ENCODE assay signal across 19 cellular contexts in the genomic region with DNA sequence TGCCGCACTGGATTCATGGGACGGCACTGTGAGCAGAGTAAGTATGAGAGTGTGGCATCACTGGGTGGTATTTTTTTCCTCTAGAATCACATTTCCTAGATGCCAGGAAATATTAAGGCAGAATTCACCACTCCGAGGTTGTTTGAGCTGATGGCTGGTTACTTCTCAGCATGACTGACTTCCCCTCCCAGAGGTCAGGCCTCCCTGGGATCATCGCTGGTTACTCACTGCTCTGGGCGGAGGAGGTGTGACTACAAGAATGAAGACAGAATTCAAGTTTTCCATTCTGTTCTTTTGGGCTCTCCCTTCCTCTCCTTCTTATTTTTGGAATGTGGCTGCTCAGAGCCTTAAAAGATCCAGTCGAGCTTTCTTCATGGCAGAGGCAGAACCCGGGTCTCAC.
A peak's percentile ranks its signal among the peaks of the same experiment; 100 is the strongest.
DNase-seq lines count a peak whose midpoint lies in the region; TF ChIP-seq lines count a peak whose summit lies in the region.
"Had no signal": no experiment of that assay in that cellular context is flagged by ENCODE, and none has a peak within 500 bp of the region (broad histone marks: within the 10 kb centered on the region; RNA-seq: fewer than 3 reads in every experiment).

No MANE protein-coding gene starts in this region.

- peaks cover 9% of the 10 kb centered on the region for H3K36me3 Mint-ChIP-seq in neural crest cell (ENCODE audit: low read depth)
- H3K36me3 Mint-ChIP-seq: activated naive CD8-positive, alpha-beta T cell treated with anti-CD3 and anti-CD28 coated beads, Interleukin-2, amount 10 ng/mL, durations not matched to agents 7 days and 5 days; IgD-negative memory B cell; naive thymus-derived CD4-positive, alpha-beta T cell had no signal

- no peak overlapping the region for H3K4me3 Mint-ChIP-seq in neural crest cell
- H3K4me3 Mint-ChIP-seq: activated naive CD8-positive, alpha-beta T cell treated with anti-CD3 and anti-CD28 coated beads, Interleukin-2, amount 10 ng/mL, durations not matched to agents 7 days and 5 days; IgD-negative memory B cell; naive thymus-derived CD4-positive, alpha-beta T cell had no signal

- H3K27ac Mint-ChIP-seq in neural crest cell (ENCODE audit: unreplicated experiment), result peak overlapping the region; percentile 89
- H3K27ac Mint-ChIP-seq: activated naive CD8-positive, alpha-beta T cell treated with anti-CD3 and anti-CD28 coated beads, Interleukin-2, amount 10 ng/mL, durations not matched to agents 7 days and 5 days; IgD-negative memory B cell; naive thymus-derived CD4-positive, alpha-beta T cell; progenitor cell of endocrine pancreas had no signal

- intact Hi-C loops in cardiac septum (cut with DNase I), result loop anchor here (10.0 kb wide), 1 partner anchor 146 kb away; the partner anchor contains the start of gene MEGF10

- no peaks in the 10 kb centered on the region for H3K9me3 Mint-ChIP-seq in neural crest cell
- H3K9me3 Mint-ChIP-seq: activated naive CD8-positive, alpha-beta T cell treated with anti-CD3 and anti-CD28 coated beads, Interleukin-2, amount 10 ng/mL, durations not matched to agents 7 days and 5 days; IgD-negative memory B cell; naive thymus-derived CD4-positive, alpha-beta T cell had no signal

- in situ Hi-C loops in Caki2 (cut with HindIII; ENCODE audit: low pct_unique_long_range_greater_than_20kb, low sequenced_read_pairs), result no loop called here

- DNase-seq in Caki2 (ENCODE audit: low read depth) (peak; percentile 53), NCI-H226 (peak; percentile 19), epithelial cell of esophagus (ENCODE audit: low read depth) (peak; percentile 2), neural crest cell (ENCODE audit: low read depth, low spot score) (no peak), pons (ENCODE audit: low spot score) (no peak), D341Med (ENCODE audit: low spot score) (no peak), cardiac septum (ENCODE audit: low spot score) (no peak)
- DNase-seq in stimulated activated CD4-positive, alpha-beta T cell treated with anti-CD3 and anti-CD28 coated beads, Interleukin-12 subunit alpha, Interleukin-12 subunit beta, amount 100 ng/mL, for 4 hours, result no peak
- DNase-seq: activated CD4-positive, alpha-beta T cell treated with anti-CD3 and anti-CD28 coated beads for 1 hour; activated naive CD8-positive, alpha-beta T cell treated with anti-CD3 and anti-CD28 coated beads, Interleukin-2, amount 10 ng/mL, durations not matched to agents 7 days and 5 days; caudate nucleus; heart right ventricle; kidney; naive thymus-derived CD4-positive, alpha-beta T cell; PC-9; T-helper 9 cell had no signal

- H3K27me3 Mint-ChIP-seq in neural crest cell (ENCODE audit: low read depth), result no peaks in the 10 kb centered on the region
- H3K27me3 Mint-ChIP-seq: progenitor cell of endocrine pancreas had no signal

- H3K4me1 Mint-ChIP-seq in neural crest cell, result peaks cover 23% of the 10 kb centered on the region
- H3K4me1 Mint-ChIP-seq: activated naive CD8-positive, alpha-beta T cell treated with anti-CD3 and anti-CD28 coated beads, Interleukin-2, amount 10 ng/mL, durations not matched to agents 7 days and 5 days; IgD-negative memory B cell; naive thymus-derived CD4-positive, alpha-beta T cell had no signal

- no peak for TF ChIP-seq CTCF in epithelial cell of esophagus (IDR thresholded peaks at IDR 0.05; ENCODE audit: insufficient read depth, low read depth, low read length, missing control alignments)
- TF ChIP-seq CTCF in neural crest cell (conservative IDR thresholded peaks at IDR 0.05), result no peak

- H3K4me3 ChIP-seq in epithelial cell of esophagus (ENCODE audit: low read length), result no peak overlapping the region
- H3K4me3 ChIP-seq: heart right ventricle, PC-9, suprapubic skin had no signal

Comparison
In these comparisons a context has a peak if more than half of its experiments do, and no peak if none do; other contexts are left out.
1. DNase-seq: peak in Caki2 (single experiment), NCI-H226 (single experiment) and epithelial cell of esophagus (single experiment); none in neural crest cell (single experiment), stimulated activated CD4-positive, alpha-beta T cell treated with anti-CD3 and anti-CD28 coated beads, Interleukin-12 subunit alpha, Interleukin-12 subunit beta, amount 100 ng/mL, for 4 hours (single experiment), pons (single experiment), D341Med (single experiment) and cardiac septum (single experiment).